Comparison of ENCODE assay signal across 15 cellular contexts in genomic region chr2:179581605-179582004, GRCh38.
A peak's percentile ranks its signal among the peaks of the same experiment; 100 is the strongest.
DNase-seq lines count a peak whose midpoint lies in the region; ATAC-seq, FAIRE-seq and TF ChIP-seq lines count a peak whose summit lies in the region.
"Had no signal": no experiment of that assay in that cellular context is flagged by ENCODE, and none has a peak within 500 bp of the region (broad histone marks: within the 10 kb centered on the region; RNA-seq: fewer than 3 reads in every experiment).

No MANE protein-coding gene starts in this region.

- H2AFZ ChIP-seq in K562 (ENCODE audit: low read depth, low read length) (no peak overlapping the region), mammary epithelial cell (ENCODE audit: low read depth, low read length) (no peak overlapping the region)

- FAIRE-seq in K562 (lab: Jason Lieb, UNC): no peak

- H3K9me3 ChIP-seq in K562 (replicated peaks; ENCODE audit: control insufficient read depth, insufficient read depth, low read depth, low read length) (no peaks in the 10 kb centered on the region), mammary epithelial cell (replicated peaks; ENCODE audit: insufficient read depth, low read length) (no peaks in the 10 kb centered on the region)

- no peaks in the 10 kb centered on the region for H3K9me1 ChIP-seq in K562 (ENCODE audit: control insufficient read depth, insufficient read depth, low read length)

- intact Hi-C loops in K562 (cut with micrococcal nuclease): no loop called here
- intact Hi-C loops in left ventricle myocardium superior (cut with micrococcal nuclease): no loop called here
- intact Hi-C loops in mammary epithelial cell (cut with micrococcal nuclease): no loop called here

- H3K4me3 ChIP-seq in K562 (no peak overlapping the region), mammary epithelial cell (replicated peaks in 1 of 3; ENCODE audit: insufficient read depth in 1 of 3, low read depth in 2 of 3, low read length in 3 of 3) (no peak overlapping the region)

- ATAC-seq in K562: no peak
- ATAC-seq in left ventricle myocardium superior: no peak
- no peak for ATAC-seq in HG03045 (IDR thresholded peaks at IDR 0.05; ENCODE audit: unreplicated experiment)

- H3K4me2 ChIP-seq in K562 (ENCODE audit: insufficient read depth, low read length) (no peak overlapping the region), mammary epithelial cell (ENCODE audit: insufficient read depth, low read depth, low read length) (no peak overlapping the region)

- DNase-seq in H4 (ENCODE audit: low spot score) (peak; percentile 57), NCI-H2171 treated with DMSO at 0.1 percent for 48 hours (lab: John Stamatoyannopoulos, UW) (peak; percentile 76), K562 (ENCODE audit: extremely low read depth in 1 of 4, low spot score in 3 of 4) (peak in 1 of 4 experiments; percentile 11), left ventricle myocardium superior (no peak), mammary epithelial cell (no peak)
- DNase-seq: COR-L47, DMS79 treated with DMSO at 0.1 percent for 48 hours, NCI-H1436 treated with DMSO at 0.1 percent for 48 hours, NCI-H2029 treated with DMSO at 0.1 percent for 48 hours, NCI-H226, NCI-H524 treated with DMSO at 0.1 percent for 48 hours, SHP77 treated with DMSO at 0.1 percent for 48 hours, T-helper 2 cell had no signal

- H3K9ac ChIP-seq in K562 (ENCODE audit: insufficient read depth in 1 of 2, low read depth in 2 of 2, low read length in 2 of 2) (no peak overlapping the region), mammary epithelial cell (ENCODE audit: insufficient read depth, low read length) (no peak overlapping the region)

- H3K27ac ChIP-seq in 22Rv1 (peak overlapping the region; percentile 100), K562 (ENCODE audit: extremely low read depth, low read depth, low read length) (no peak overlapping the region), mammary epithelial cell (ENCODE audit: insufficient read depth, low read depth, low read length) (no peak overlapping the region)

- WGBS in K562 (ENCODE audit: insufficient coverage, low coverage, missing lambda C conversion rate): 14% methylated on average over 1 of the region's 1 CpG
- whole genome bisulfite sequencing in mammary epithelial cell (ENCODE audit: low coverage, missing lambda C conversion rate): 100% methylated on average over 1 of the region's 1 CpG

- TF ChIP-seq RAD21 in K562 (CRISPR knock-in tag; conservative IDR thresholded peaks at IDR 0.05 in 1 of 2, IDR thresholded peaks at IDR 0.05 in 1 of 2): no peak

- CTCF ChIA-PET in K562 (lab: Yijun Ruan, JAX; ENCODE audit: low intra/inter-chr PET ratio): no interaction called here
- CTCF ChIA-PET in mammary epithelial cell (lab: Charles Lee; ENCODE audit: low non-redundant PET): no interaction called here

- H3K36me3 ChIP-seq in K562 (ENCODE audit: control insufficient read depth, insufficient read depth, low read length): no peaks in the 10 kb centered on the region
- H3K36me3 ChIP-seq in mammary epithelial cell (ENCODE audit: insufficient read depth, low read length): no peaks in the 10 kb centered on the region

- no peaks in the 10 kb centered on the region for H3K27me3 ChIP-seq in K562 (ENCODE audit: control insufficient read depth in 2 of 2, insufficient read depth in 2 of 2, low read length in 2 of 2)
- H3K27me3 ChIP-seq in mammary epithelial cell (ENCODE audit: insufficient read depth, low read length): no peaks in the 10 kb centered on the region

- POLR2A ChIA-PET in K562 (lab: Yijun Ruan, JAX): no interaction called here

- no peaks in the 10 kb centered on the region for H3K79me2 ChIP-seq in K562 (ENCODE audit: control insufficient read depth, insufficient read depth, low read length)
- no peaks in the 10 kb centered on the region for H3K79me2 ChIP-seq in mammary epithelial cell (ENCODE audit: insufficient read depth, low read length)

- no TSS peak for BruUV-seq in K562 (replicated peaks; lab: Mats Ljungman, UMichigan)
- no TSS peak for BruUV-seq in mammary epithelial cell (replicated peaks; lab: Mats Ljungman, UMichigan)

- H4K20me1 ChIP-seq in K562 (replicated peaks; ENCODE audit: control insufficient read depth, insufficient read depth, low read length) (no peaks in the 10 kb centered on the region), mammary epithelial cell (ENCODE audit: insufficient read depth, low read length) (no peaks in the 10 kb centered on the region)

- dilution Hi-C loops in mammary epithelial cell (cut with HindIII; ENCODE audit: low sequenced_read_pairs): loop anchor here (5.0 kb wide), 1 partner anchor 69 kb away; no protein-coding TSS in a partner anchor

- no peak for TF ChIP-seq EP300 in K562 (IDR thresholded peaks at IDR 0.05; ENCODE audit: low read length)

- in situ Hi-C loops in K562 (cut with MboI) (no loop called here), mammary epithelial cell (cut with MboI; ENCODE audit: low sequenced_read_pairs in 2 of 2) (no loop called here)

- no peak for TF ChIP-seq POLR2A in K562 (conservative IDR thresholded peaks at IDR 0.05)

- TF ChIP-seq CTCF in 22Rv1 (IDR thresholded peaks at IDR 0.05): no peak
- no peak for TF ChIP-seq CTCF in K562 (IDR thresholded peaks at IDR 0.05 in 2 of 3, conservative IDR thresholded peaks at IDR 0.05 in 1 of 3; ENCODE audit: insufficient read depth in 2 of 3, low read depth in 1 of 3, low read length in 3 of 3)
- no peak for TF ChIP-seq CTCF in mammary epithelial cell (conservative IDR thresholded peaks at IDR 0.05 in 1 of 2, IDR thresholded peaks at IDR 0.05 in 1 of 2; ENCODE audit: extremely low read depth in 1 of 2, insufficient read depth in 1 of 2, low read depth in 1 of 2, low read length in 2 of 2)

- H3K4me1 ChIP-seq in K562 (replicated peaks in 1 of 2; ENCODE audit: control insufficient read depth in 2 of 2, insufficient read depth in 2 of 2, low read length in 2 of 2): no peaks in the 10 kb centered on the region
- H3K4me1 ChIP-seq in mammary epithelial cell (ENCODE audit: insufficient read depth, low read length): no peaks in the 10 kb centered on the region

TF ChIP-seq in K562, 482 proteins besides CTCF, POLR2A, EP300 and RAD21 (continues in another document):
- TF ChIP-seq ZNF24 (IDR thresholded peaks at IDR 0.05) (no peak), SAP30 (IDR thresholded peaks at IDR 0.05; ENCODE audit: borderline replicate concordance, insufficient read depth, low read depth, low read length, poor library complexity, severe bottlenecking) (no peak), THAP12 (CRISPR knock-in tag; IDR thresholded peaks at IDR 0.05) (no peak), HINFP (tag; conservative IDR thresholded peaks at IDR 0.05; ENCODE audit: low read depth) (no peak), SFPQ (IDR thresholded peaks at IDR 0.05; ENCODE audit: low read depth, low read length) (no peak), RAD51 (IDR thresholded peaks at IDR 0.05; ENCODE audit: borderline replicate concordance, low read depth) (no peak)

Comparison
In these comparisons a context has a peak if more than half of its experiments do, and no peak if none do; other contexts are left out.
1. DNase-seq: peak in H4 (single experiment) and NCI-H2171 treated with DMSO at 0.1 percent for 48 hours (single experiment); none in left ventricle myocardium superior (single experiment) and mammary epithelial cell (single experiment).